Comparison of ENCODE assay signal across 1 cellular context in genomic region chr2:61210332-61210981, GRCh38.
TF ChIP-seq lines count a peak whose summit lies in the region.

No MANE protein-coding gene starts in this region.

TF ChIP-seq in HepG2, 621 proteins besides CTCF, POLR2A, EP300 and RAD21 (continued from another document):
- TF ChIP-seq THAP9 (CRISPR knock-in tag; IDR thresholded peaks at IDR 0.05; ENCODE audit: borderline replicate concordance) (no peak), ZNF687 (CRISPR knock-in tag; IDR thresholded peaks at IDR 0.05) (no peak), ZNF878 (CRISPR knock-in tag; IDR thresholded peaks at IDR 0.05) (no peak), IRF2 (CRISPR knock-in tag; IDR thresholded peaks at IDR 0.05) (no peak), ZNF138 (CRISPR knock-in tag; IDR thresholded peaks at IDR 0.05; ENCODE audit: low read depth) (no peak), PRDM10 (CRISPR knock-in tag; IDR thresholded peaks at IDR 0.05; ENCODE audit: low read depth) (peak; percentile 64; the same call in 1 of the 2 replicates), ZNF816 (CRISPR knock-in tag; IDR thresholded peaks at IDR 0.05; ENCODE audit: borderline replicate concordance) (no peak), SRF (IDR thresholded peaks at IDR 0.05; ENCODE audit: low read depth, low read length) (no peak), ZNF777 (CRISPR knock-in tag; IDR thresholded peaks at IDR 0.05) (no peak), CEBPB (IDR thresholded peaks at IDR 0.05; ENCODE audit: borderline replicate concordance, low read depth, low read length) (peak; percentile 77; the same call in 1 of the 2 replicates), ZNF274 (CRISPR knock-in tag; IDR thresholded peaks at IDR 0.05) (no peak), ZNF496 (CRISPR knock-in tag; IDR thresholded peaks at IDR 0.05; ENCODE audit: insufficient replicate concordance) (no peak), TAF15 (IDR thresholded peaks at IDR 0.05; ENCODE audit: low read depth, low read length, poor library complexity, severe bottlenecking) (no peak), NAIF1 (CRISPR knock-in tag; IDR thresholded peaks at IDR 0.05; ENCODE audit: borderline replicate concordance) (no peak), CAMTA2 (CRISPR knock-in tag; IDR thresholded peaks at IDR 0.05; ENCODE audit: borderline replicate concordance) (no peak), TEF (CRISPR knock-in tag; IDR thresholded peaks at IDR 0.05) (no peak), HOXA7 (CRISPR knock-in tag; IDR thresholded peaks at IDR 0.05) (no peak), ZNF235 (CRISPR knock-in tag; IDR thresholded peaks at IDR 0.05; ENCODE audit: borderline replicate concordance) (no peak), ZNF580 (CRISPR knock-in tag; IDR thresholded peaks at IDR 0.05; ENCODE audit: borderline replicate concordance, low read depth) (no peak), ZKSCAN5 (CRISPR knock-in tag; IDR thresholded peaks at IDR 0.05) (no peak), PAXIP1 (CRISPR knock-in tag; conservative IDR thresholded peaks at IDR 0.05) (no peak), ATF4 (CRISPR knock-in tag; IDR thresholded peaks at IDR 0.05) (peak in 1 of 2 experiments; percentile 45; a peak in 1 of 4 replicates), PAF1 (CRISPR knock-in tag; IDR thresholded peaks at IDR 0.05) (no peak), TCF12 (IDR thresholded peaks at IDR 0.05) (no peak), TCF12 (CRISPR knock-in tag; IDR thresholded peaks at IDR 0.05) (no peak), ZSCAN5A (CRISPR knock-in tag; IDR thresholded peaks at IDR 0.05; ENCODE audit: borderline replicate concordance) (no peak), TRIM24 (CRISPR knock-in tag; IDR thresholded peaks at IDR 0.05) (no peak)
